In genomic region chr20:44138859-44139258, GRCh38 we compare ENCODE assay signal across 23 cellular contexts. TPM values are rescaled to one million over a fixed set of nuclear protein-coding genes. Genes with fewer than 3 reads are reported as not detected.
A peak's percentile ranks its signal among the peaks of the same experiment; 100 is the strongest.
DNase-seq lines count a peak whose midpoint lies in the region; ATAC-seq and TF ChIP-seq lines count a peak whose summit lies in the region.
"Had no signal": no experiment of that assay in that cellular context is flagged by ENCODE, and none has a peak within 500 bp of the region (broad histone marks: within the 10 kb centered on the region; RNA-seq: fewer than 3 reads in every experiment).

No MANE protein-coding gene starts in this region.

- no peak overlapping the region for H3K18ac ChIP-seq in IMR-90 (ENCODE audit: low read depth, low read length)

- no peak overlapping the region for H3K23ac ChIP-seq in IMR-90 (ENCODE audit: low read depth, low read length)

- DNase-seq in IMR-90 (no peak), esophagus squamous epithelium (lab: John Stamatoyannopoulos, UW) (no peak), stomach (no peak), Ammon's horn (ENCODE audit: low spot score) (no peak), right lobe of liver (no peak), islet precursor cell (no peak)
- DNase-seq: activated CD4-positive, CD25-positive, alpha-beta regulatory T cell treated with anti-CD3 and anti-CD28 coated beads, Interleukin-2, amount 50 U/mL, for 72 hours; adrenal gland; CD4-positive, alpha-beta memory T cell; cerebellar nuclear complex; DMS79 treated with DMSO at 0.1 percent for 48 hours; foreskin fibroblast; GM23248; left colon; NCI-H1694; NCI-H226; PC-9; stimulated activated CD4-positive, alpha-beta T cell treated with anti-CD3 and anti-CD28 coated beads, Interleukin-12 subunit alpha, Interleukin-12 subunit beta, amount 100 ng/mL, for 4 hours; T1000; upper lobe of left lung had no signal

- no peak for TF ChIP-seq EP300 in stomach (IDR thresholded peaks at IDR 0.05)

- H4K8ac ChIP-seq in IMR-90 (ENCODE audit: low read depth in 2 of 2, low read length in 2 of 2) = no peak overlapping the region

- TF ChIP-seq CTCF in IMR-90 (conservative IDR thresholded peaks at IDR 0.05; ENCODE audit: low read depth, low read length) = no peak
- no peak for TF ChIP-seq CTCF in esophagus squamous epithelium (IDR thresholded peaks at IDR 0.05)
- TF ChIP-seq CTCF in stomach (IDR thresholded peaks at IDR 0.05) = no peak
- TF ChIP-seq CTCF in right lobe of liver (IDR thresholded peaks at IDR 0.05) = no peak

- no peaks in the 10 kb centered on the region for H3K9me3 ChIP-seq in IMR-90 (ENCODE audit: control insufficient read depth, insufficient read depth, low read length)
- no peaks in the 10 kb centered on the region for H3K9me3 ChIP-seq in esophagus squamous epithelium
- H3K9me3 ChIP-seq in muscle layer of colon (ENCODE audit: low read length) = no peaks in the 10 kb centered on the region
- H3K9me3 ChIP-seq in stomach = no peaks in the 10 kb centered on the region
- H3K9me3 ChIP-seq in right lobe of liver = no peaks in the 10 kb centered on the region
- H3K9me3 ChIP-seq: adrenal gland, upper lobe of left lung had no signal

- CTCF ChIA-PET in IMR-90 (lab: Yijun Ruan, JAX) = no interaction called here

- no peak overlapping the region for H4K5ac ChIP-seq in IMR-90 (ENCODE audit: low read depth, low read length)

- H3K9ac ChIP-seq in IMR-90 (ENCODE audit: low read depth, low read length) (no peak overlapping the region), muscle layer of colon (ENCODE audit: low read length) (no peak overlapping the region)
- H3K9ac ChIP-seq: GM23248 had no signal

- no peak overlapping the region for H3K4me2 ChIP-seq in IMR-90 (ENCODE audit: low read depth, low read length)
- H3K4me2 ChIP-seq: PC-9 had no signal

- no peaks in the 10 kb centered on the region for H4K20me1 ChIP-seq in IMR-90 (ENCODE audit: insufficient read depth, low read length)

- TF ChIP-seq POLR2A in IMR-90 (IDR thresholded peaks at IDR 0.05; ENCODE audit: low read depth, low read length) (no peak), esophagus squamous epithelium (IDR thresholded peaks at IDR 0.05) (no peak), stomach (IDR thresholded peaks at IDR 0.05) (no peak), right lobe of liver (IDR thresholded peaks at IDR 0.05) (no peak)

- peaks cover 17% of the 10 kb centered on the region for H3K4me1 ChIP-seq in IMR-90 (ENCODE audit: control insufficient read depth, insufficient read depth, low read length)
- peaks cover 0 to 11% (median 0%) of the 10 kb centered on the region in 3 donors for H3K4me1 ChIP-seq in esophagus squamous epithelium
- peaks cover 74% of the 10 kb centered on the region for H3K4me1 ChIP-seq in muscle layer of colon (ENCODE audit: insufficient read depth, low read length)
- H3K4me1 ChIP-seq in stomach = peaks cover 0 to 38% (median 11%) of the 10 kb centered on the region in 4 donors
- H3K4me1 ChIP-seq in right lobe of liver = no peaks in the 10 kb centered on the region
- H3K4me1 ChIP-seq: adrenal gland had no signal

- POLR2A ChIA-PET in IMR-90 (lab: Charles Lee; ENCODE audit: unreplicated experiment) = no interaction called here

- H3K27ac ChIP-seq in IMR-90 (ENCODE audit: insufficient read depth, low read length) (no peak overlapping the region), esophagus squamous epithelium (peak overlapping the region; percentile 30 to 77 (median 73)), muscle layer of colon (ENCODE audit: low read depth, low read length) (peak overlapping the region; percentile 56), stomach (peak overlapping the region in 4 of 5 donors; percentile 62 to 85 (median 81)), right lobe of liver (no peak overlapping the region)
- H3K27ac ChIP-seq: adrenal gland, GM23248, PC-9, SK-N-MC, upper lobe of left lung had no signal

- no peak for TF ChIP-seq RAD21 in IMR-90 (IDR thresholded peaks at IDR 0.05; ENCODE audit: low read length)

- dilution Hi-C loops in IMR-90 (cut with HindIII; ENCODE audit: low sequenced_read_pairs, unreplicated experiment) = no loop called here

- ATAC-seq in IMR-90 (ENCODE audit: low read depth) (no peak), right lobe of liver (no peak), HG03342 (IDR thresholded peaks at IDR 0.05; ENCODE audit: unreplicated experiment) (no peak)
- ATAC-seq: left colon had no signal

- 0 out of 3 replicates have a peak overlapping the region, but pooled peaks have one; percentile 8 for H2BK15ac ChIP-seq in IMR-90 (ENCODE audit: low read depth, low read length)

- H2AFZ ChIP-seq in IMR-90 (replicated peaks; ENCODE audit: low read length, poor library complexity) = no peak overlapping the region
- H2AFZ ChIP-seq: GM23248, PC-9 had no signal

- intact Hi-C loops in IMR-90 (cut with micrococcal nuclease) (loop anchor here (5.0 kb wide), 1 partner anchor 43 kb away; no protein-coding TSS in a partner anchor), esophagus squamous epithelium (cut with DNase I) (no loop called here), stomach (cut with DNase I; ENCODE audit: low total_unique reads) (no loop called here), right lobe of liver (cut with DNase I) (no loop called here)

- peaks cover 12% of the 10 kb centered on the region for H3K9me1 ChIP-seq in IMR-90 (ENCODE audit: insufficient read depth, low read length)

- H3K4ac ChIP-seq in IMR-90 (ENCODE audit: low read depth, low read length) = no peak overlapping the region

- H4K91ac ChIP-seq in IMR-90 (ENCODE audit: insufficient read depth, low read depth, low read length) = peak overlapping the region; percentile 6; the same call in 1 of the 2 replicates

- no peak overlapping the region for H2BK20ac ChIP-seq in IMR-90 (ENCODE audit: low read depth, low read length)

- H3K79me1 ChIP-seq in IMR-90 (ENCODE audit: low read depth in 1 of 2, low read length in 2 of 2) = peaks cover 2 to 3% of the 10 kb centered on the region in 2 experiments; a peak in 1 of 4 replicates

- no peak overlapping the region for H3K56ac ChIP-seq in IMR-90 (ENCODE audit: extremely low read depth, insufficient read depth, low read length)

- no TSS peak for BruUV-seq in IMR-90 (replicated peaks; lab: Mats Ljungman, UMichigan)

- no peak overlapping the region for H2BK120ac ChIP-seq in IMR-90 (ENCODE audit: low read depth, low read length)

- H2AK5ac ChIP-seq in IMR-90 (ENCODE audit: low read depth, low read length) = peak overlapping the region; percentile 35; the same call in 1 of the 2 replicates

- in situ Hi-C loops in IMR-90 (cut with MboI; ENCODE audit: low sequenced_read_pairs) = no loop called here

- H2BK5ac ChIP-seq in IMR-90 (ENCODE audit: low read depth, low read length, poor library complexity, severe bottlenecking) = no peak overlapping the region

- no peak overlapping the region for H3K14ac ChIP-seq in IMR-90 (replicated peaks; ENCODE audit: low read depth, low read length)

- H3K4me3 ChIP-seq in IMR-90 (ENCODE audit: insufficient read depth, low read depth, low read length) (no peak overlapping the region), esophagus squamous epithelium (no peak overlapping the region), muscle layer of colon (ENCODE audit: low read depth in 1 of 2, low read length in 2 of 2) (no peak overlapping the region), stomach (no peak overlapping the region), right lobe of liver (no peak overlapping the region)
- H3K4me3 ChIP-seq: adrenal gland, GM23248, PC-9, SK-N-MC, upper lobe of left lung had no signal

- no peak overlapping the region for H2AK9ac ChIP-seq in IMR-90 (replicated peaks; ENCODE audit: low read depth, low read length, poor library complexity)

- H3K36me3 ChIP-seq in IMR-90 (ENCODE audit: control insufficient read depth, insufficient read depth, low read length) (no peaks in the 10 kb centered on the region), esophagus squamous epithelium (no peaks in the 10 kb centered on the region), muscle layer of colon (ENCODE audit: insufficient read depth, low read length) (peaks cover 8% of the 10 kb centered on the region), stomach (no peaks in the 10 kb centered on the region), right lobe of liver (no peaks in the 10 kb centered on the region)
- H3K36me3 ChIP-seq: adrenal gland, upper lobe of left lung had no signal

- H3K27me3 ChIP-seq in IMR-90 (ENCODE audit: control insufficient read depth, insufficient read depth, low read length) = peaks cover 2% of the 10 kb centered on the region; the same call in 1 of the 2 replicates
- H3K27me3 ChIP-seq in esophagus squamous epithelium = peaks cover 0 to 13% (median 0%) of the 10 kb centered on the region in 4 donors
- H3K27me3 ChIP-seq in muscle layer of colon (ENCODE audit: control insufficient read depth in 1 of 2, insufficient read depth in 2 of 2, low read length in 2 of 2) = no peaks in the 10 kb centered on the region
- H3K27me3 ChIP-seq in stomach = peaks cover 0 to 32% (median 0%) of the 10 kb centered on the region in 3 donors
- H3K27me3 ChIP-seq in right lobe of liver = no peaks in the 10 kb centered on the region
- H3K27me3 ChIP-seq: adrenal gland, upper lobe of left lung had no signal

- WGBS in IMR-90 (ENCODE audit: extremely low coverage in 2 of 2, insufficient read length in 1 of 2), 2 experiments = 100% methylated on average over 4 of the region's 10 CpGs; no CpG with 5 or more reads in 1 of the 2 experiments
- 69 to 77% methylated on average over 7 to 10 of the region's 10 CpGs for WGBS in esophagus squamous epithelium, 2 donors
- WGBS in stomach, 5 donors = 42 to 59% (median 57%) methylated on average over 10 of the region's 10 CpGs
- WGBS in right lobe of liver (ENCODE audit: insufficient coverage, low coverage, low lambda C conversion rate, missing lambda C conversion rate) = 52% methylated on average over 10 of the region's 10 CpGs

TF ChIP-seq in IMR-90, 13 proteins besides CTCF, POLR2A, EP300 and RAD21 (continues in another document):
- TF ChIP-seq SMC3 (IDR thresholded peaks at IDR 0.05; ENCODE audit: low read depth, low read length) (no peak), RFX5 (IDR thresholded peaks at IDR 0.05; ENCODE audit: low read depth, low read length) (no peak)

RNA-seq across cellular contexts. Expression of gene JPH2, which starts 48.1 kb away (rescaled TPM):
- total RNA-seq in IMR-90 (2012; rRNA removed) = 0.54 and 0.83 TPM in 2 replicates
- polyA plus RNA-seq in IMR-90 (2012; rRNA removed) = 0.44 TPM in 2 replicates
- 0.31 and 0.60 TPM in 2 replicates for polyA plus RNA-seq in IMR-90 (2012; cell fraction: cytosol; rRNA removed)
- 0.40 and 0.71 TPM in 2 replicates for polyA plus RNA-seq in IMR-90 (2012; cell fraction: nucleus; rRNA removed; ENCODE audit: low replicate concordance)
- total RNA-seq in esophagus squamous epithelium = 10 to 100 TPM in 1 of 4 donors, 1 to 10 TPM in 3; 2.4 to 32.0 (median 6.8) TPM
- 10 to 100 TPM in 4 of 5 donors, 1 to 10 TPM in 1; 7.6 to 51.9 (median 38.9) TPM for total RNA-seq in stomach
- polyA plus RNA-seq in stomach = 1 to 10 TPM in 2 of 3 donors, under 1 TPM in 1; 0.15 to 9.1 (median 1.1) TPM
- total RNA-seq in right lobe of liver = under 1 TPM in 5 of 6 experiments, not detected in 1; 0.09 to 0.31 (median 0.10) TPM
- total RNA-seq: CD4-positive, alpha-beta memory T cell had no signal
- polyA plus RNA-seq: CD4-positive, alpha-beta memory T cell had no signal

Comparison
In these comparisons a context has a peak if more than half of its experiments do, and no peak if none do; other contexts are left out.
1. H3K27ac ChIP-seq: peak in esophagus squamous epithelium (4 of 4), muscle layer of colon (single experiment) and stomach (4 of 5); none in IMR-90 (single experiment) and right lobe of liver (0 of 3).